In the genomic region with DNA sequence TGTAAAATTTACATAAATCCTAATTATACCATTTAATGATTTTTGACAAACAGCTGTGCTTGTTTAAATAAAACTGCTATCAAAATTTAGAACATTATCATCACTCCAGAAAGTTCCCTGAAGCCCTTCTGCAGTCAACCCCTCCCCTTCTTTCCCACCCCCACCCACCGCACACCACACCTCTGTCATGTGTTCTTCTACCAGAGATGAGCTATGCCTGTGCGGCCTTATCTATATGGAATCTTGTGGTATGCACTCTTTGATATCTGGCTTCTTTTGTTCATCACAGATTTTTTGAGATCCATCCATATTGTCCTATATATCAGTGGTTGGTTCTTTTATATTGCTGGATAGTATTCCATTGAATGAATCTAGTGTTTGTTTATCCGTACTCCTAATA, we compare ENCODE assay signal across 10 cellular contexts. TPM values are rescaled to one million over a fixed set of nuclear protein-coding genes. Genes with fewer than 3 reads are reported as not detected.
DNase-seq lines count a peak whose midpoint lies in the region; ATAC-seq and TF ChIP-seq lines count a peak whose summit lies in the region.
"Had no signal": no experiment of that assay in that cellular context is flagged by ENCODE, and none has a peak within 500 bp of the region (broad histone marks: within the 10 kb centered on the region; RNA-seq: fewer than 3 reads in every experiment).

No MANE protein-coding gene starts in this region.

- TF ChIP-seq CTCF in OCI-LY7 (conservative IDR thresholded peaks at IDR 0.05; ENCODE audit: low read length) (no peak), psoas muscle (IDR thresholded peaks at IDR 0.05) (no peak)

- no peak overlapping the region for H2AFZ ChIP-seq in OCI-LY7 (ENCODE audit: low read length)

- BruUV-seq in OCI-LY7 (replicated peaks; lab: Mats Ljungman, UMichigan), result no TSS peak

- WGBS in psoas muscle, 3 donors, result 36 to 57% (median 41%) methylated on average over 3 of the region's 3 CpGs

- H3K27me3 Mint-ChIP-seq in activated naive CD8-positive, alpha-beta T cell, result no peaks in the 10 kb centered on the region

- H3K27ac ChIP-seq in OCI-LY7 (ENCODE audit: low read depth, low read length, poor library complexity, severe bottlenecking) (no peak overlapping the region), psoas muscle (peak overlapping the region; percentile 97)

- peak overlapping the region; percentile 92 for H3K27ac Mint-ChIP-seq in activated naive CD8-positive, alpha-beta T cell

- intact Hi-C loops in OCI-LY7 (cut with micrococcal nuclease; ENCODE audit: unreplicated experiment) (loop anchor here (10.0 kb wide), 1 partner anchor 471 kb away; the partner anchor contains the start of gene DTNBP1), psoas muscle (cut with DNase I) (no loop called here)

- H3K79me2 ChIP-seq in OCI-LY7 (ENCODE audit: insufficient read depth, low read depth, low read length), result peaks cover 93% of the 10 kb centered on the region

- peaks cover 12% of the 10 kb centered on the region for H3K36me3 Mint-ChIP-seq in activated naive CD8-positive, alpha-beta T cell

- ATAC-seq in psoas muscle (no peak), GM18511 (IDR thresholded peaks at IDR 0.05; ENCODE audit: unreplicated experiment) (no peak)

- CTCF ChIA-PET in OCI-LY7 (lab: Charles Lee; ENCODE audit: unreplicated experiment), result interaction anchor here (0.6 kb wide), 1 partner anchor 451 kb away, joined by 8 read pairs; no protein-coding TSS in a partner anchor

- DNase-seq in CD1c-positive myeloid dendritic cell (ENCODE audit: extremely low spot score), result peak; percentile 18
- DNase-seq in OCI-LY7 (ENCODE audit: low spot score), result no peak
- no peak for DNase-seq in psoas muscle
- no peak for DNase-seq in hippocampal formation (lab: John Stamatoyannopoulos, UW)
- no peak for DNase-seq in foreskin melanocyte
- DNase-seq in 8988T, result no peak
- DNase-seq: KG1, SHP77 treated with DMSO at 0.1 percent for 48 hours had no signal

- H3K4me2 ChIP-seq in OCI-LY7 (ENCODE audit: low read length), result peak overlapping the region; percentile 28

- H4K20me1 ChIP-seq in OCI-LY7 (ENCODE audit: insufficient read depth, low read length), result peaks cover 49% of the 10 kb centered on the region

- no peaks in the 10 kb centered on the region for H3K27me3 ChIP-seq in psoas muscle (ENCODE audit: insufficient read depth in 3 of 3, low read length in 2 of 3)

- H3K4me3 ChIP-seq in OCI-LY7 (ENCODE audit: low read depth, low read length, poor library complexity, severe bottlenecking) (peak overlapping the region; percentile 16), psoas muscle (peak overlapping the region; percentile 49)

- H3K4me3 Mint-ChIP-seq in activated naive CD8-positive, alpha-beta T cell, result peak overlapping the region; percentile 81

- no peaks in the 10 kb centered on the region for H3K9me3 ChIP-seq in OCI-LY7 (ENCODE audit: low read length)
- no peaks in the 10 kb centered on the region for H3K9me3 ChIP-seq in psoas muscle

- H3K9me2 ChIP-seq in OCI-LY7 (ENCODE audit: insufficient read depth, low read length), result no peaks in the 10 kb centered on the region

- H3K36me3 ChIP-seq in OCI-LY7 (ENCODE audit: insufficient read depth, low read length) (peaks cover 66% of the 10 kb centered on the region), psoas muscle (ENCODE audit: insufficient read depth in 1 of 2, low read depth in 1 of 2) (peaks cover 0 to under 1% of the 10 kb centered on the region in 2 donors)

- H3K4me1 ChIP-seq in OCI-LY7 (ENCODE audit: insufficient read depth, low read length, poor library complexity, severe bottlenecking), result peaks cover 54% of the 10 kb centered on the region
- H3K4me1 ChIP-seq in psoas muscle, result peaks cover 96% of the 10 kb centered on the region

- peaks cover 96% of the 10 kb centered on the region for H3K4me1 Mint-ChIP-seq in activated naive CD8-positive, alpha-beta T cell (ENCODE audit: low read depth)

- POLR2A ChIA-PET in OCI-LY7 (lab: Charles Lee), result interaction anchor here (0.6 to 1.1 kb wide), 6 partner anchors 9 to 1681 kb away, joined by 3 to 4 read pairs (median 3); no protein-coding TSS in a partner anchor

- H3K9me3 Mint-ChIP-seq in activated naive CD8-positive, alpha-beta T cell (ENCODE audit: low read depth), result no peaks in the 10 kb centered on the region

RNA-seq across cellular contexts. Expression of gene MYLIP, which starts 7.2 kb away (rescaled TPM):
- total RNA-seq in OCI-LY7 (2014; rRNA removed; shearing (Covaris generic)), result 8.5 and 12.4 TPM in 2 replicates
- total RNA-seq in OCI-LY7 (2022), result 13.9 and 15.3 TPM in 2 replicates
- total RNA-seq in psoas muscle, result 10 to 100 TPM in 3 of 4 donors, 1 to 10 TPM in 1; 7.9 to 23.4 (median 14.7) TPM
- 10 to 100 TPM in 2 of 3 donors, 1 to 10 TPM in 1; 3.9 to 21.1 (median 15.4) TPM for polyA plus RNA-seq in psoas muscle
